1 cellular context compared by ENCODE assay signal in genomic region chr1:6389971-6390370, GRCh38.
TF ChIP-seq lines count a peak whose summit lies in the region.

No MANE protein-coding gene starts in this region.

TF ChIP-seq in K562, 482 proteins besides CTCF, POLR2A, EP300 and RAD21:
- TF ChIP-seq NR1H2 (CRISPR knock-in tag; IDR thresholded peaks at IDR 0.05) (no peak), ARID3B (CRISPR knock-in tag; IDR thresholded peaks at IDR 0.05; ENCODE audit: borderline replicate concordance) (0 out of 2 replicates have a peak, but pooled peaks have one; percentile 39)
